8 cellular contexts compared by ENCODE assay signal in genomic region chr21:33894736-33895288, GRCh38. TPM values are rescaled to one million over a fixed set of nuclear protein-coding genes. Genes with fewer than 3 reads are reported as not detected.
DNase-seq lines count a peak whose midpoint lies in the region; ATAC-seq and TF ChIP-seq lines count a peak whose summit lies in the region.

No MANE protein-coding gene starts in this region.

- peak; percentile 91 for DNase-seq in ELF-1 (ENCODE audit: low read depth, low spot score)
- peak; percentile 84 for DNase-seq in M059J (ENCODE audit: low read depth)
- DNase-seq in SK-N-DZ (ENCODE audit: low spot score): peak; percentile 87
- peak; percentile 59 to 62 for DNase-seq in activated naive CD4-positive, alpha-beta T cell treated with anti-CD3 and anti-CD28 coated beads, Interleukin-2, amount 50 U/mL, for 72 hours (ENCODE audit: low spot score in 2 of 2)
- peak; percentile 89 for DNase-seq in Right ventricle myocardium superior

- intact Hi-C loops in Right ventricle myocardium superior (cut with DNase I): no loop called here

- TF ChIP-seq CTCF in parathyroid adenoma (IDR thresholded peaks at IDR 0.05): peak; percentile 20

- no peaks in the 10 kb centered on the region for H3K9me3 ChIP-seq in parathyroid adenoma (ENCODE audit: control insufficient read depth, low read length)
- H3K9me3 ChIP-seq in thymus (ENCODE audit: control insufficient read depth): no peaks in the 10 kb centered on the region

- H3K36me3 Mint-ChIP-seq in activated naive CD4-positive, alpha-beta T cell treated with anti-CD3 and anti-CD28 coated beads, Interleukin-2, amount 50 U/mL, for 72 hours: no peaks in the 10 kb centered on the region

- no peak overlapping the region for H3K9ac ChIP-seq in parathyroid adenoma

- 6% methylated on average over 20 of the region's 20 CpGs for WGBS in thymus

- no peak overlapping the region for H3K27ac ChIP-seq in parathyroid adenoma
- no peak overlapping the region for H3K27ac ChIP-seq in thymus (ENCODE audit: low read depth)

- H3K4me2 ChIP-seq in parathyroid adenoma (ENCODE audit: low read length): peak overlapping the region; percentile 40

- H3K4me3 ChIP-seq in parathyroid adenoma (ENCODE audit: low read depth, low read length): peak overlapping the region; percentile 12
- H3K4me3 ChIP-seq in thymus (ENCODE audit: low read length): peak overlapping the region; percentile 0

- peak overlapping the region; percentile 77 for H2AFZ ChIP-seq in parathyroid adenoma

- no peaks in the 10 kb centered on the region for H3K9me3 Mint-ChIP-seq in activated naive CD4-positive, alpha-beta T cell treated with anti-CD3 and anti-CD28 coated beads, Interleukin-2, amount 50 U/mL, for 72 hours

- no peaks in the 10 kb centered on the region for H3K27me3 ChIP-seq in parathyroid adenoma (ENCODE audit: control insufficient read depth, insufficient read depth, low read length)
- no peaks in the 10 kb centered on the region for H3K27me3 ChIP-seq in thymus (ENCODE audit: control insufficient read depth, insufficient read depth)

- H3K79me2 ChIP-seq in parathyroid adenoma: no peaks in the 10 kb centered on the region

- H3K4me1 ChIP-seq in parathyroid adenoma (no peaks in the 10 kb centered on the region), thymus (ENCODE audit: control insufficient read depth, insufficient read depth, low read length) (no peaks in the 10 kb centered on the region)

- H3K27ac Mint-ChIP-seq in activated naive CD4-positive, alpha-beta T cell treated with anti-CD3 and anti-CD28 coated beads, Interleukin-2, amount 50 U/mL, for 72 hours: peak overlapping the region in 1 of 2 donors; percentile 6

- ATAC-seq in activated naive CD4-positive, alpha-beta T cell treated with anti-CD3 and anti-CD28 coated beads, Interleukin-2, amount 50 U/mL, for 72 hours: peak; percentile 83 to 92
- ATAC-seq in Right ventricle myocardium superior (ENCODE audit: poor library complexity) (peak; percentile 94), GM21717 (IDR thresholded peaks at IDR 0.05; ENCODE audit: unreplicated experiment) (no peak)

- H3K36me3 ChIP-seq in parathyroid adenoma (ENCODE audit: control insufficient read depth, insufficient read depth, low read length) (no peaks in the 10 kb centered on the region), thymus (ENCODE audit: control insufficient read depth, insufficient read depth) (no peaks in the 10 kb centered on the region)

RNA-seq across cellular contexts. Expression of gene ATP5PO, which starts 20.8 kb away (rescaled TPM):
- 302 and 597 TPM in 2 replicates for total RNA-seq in M059J (2014; rRNA removed; shearing (Covaris generic))
- 223 and 273 TPM in 2 replicates for polyA plus RNA-seq in SK-N-DZ (2014; cell fraction: cytosol; rRNA removed)
- 118 and 259 TPM in 2 replicates for polyA plus RNA-seq in SK-N-DZ (2014; cell fraction: nucleus; rRNA removed)
- 100 to 1,000 TPM; 208 to 242 TPM for total RNA-seq in activated naive CD4-positive, alpha-beta T cell treated with anti-CD3 and anti-CD28 coated beads, Interleukin-2, amount 50 U/mL, for 72 hours
- total RNA-seq in Right ventricle myocardium superior: 835 TPM
- polyA plus RNA-seq in thymus: 294 TPM
